ENCODE assay signal across 13 cellular contexts in the genomic region with DNA sequence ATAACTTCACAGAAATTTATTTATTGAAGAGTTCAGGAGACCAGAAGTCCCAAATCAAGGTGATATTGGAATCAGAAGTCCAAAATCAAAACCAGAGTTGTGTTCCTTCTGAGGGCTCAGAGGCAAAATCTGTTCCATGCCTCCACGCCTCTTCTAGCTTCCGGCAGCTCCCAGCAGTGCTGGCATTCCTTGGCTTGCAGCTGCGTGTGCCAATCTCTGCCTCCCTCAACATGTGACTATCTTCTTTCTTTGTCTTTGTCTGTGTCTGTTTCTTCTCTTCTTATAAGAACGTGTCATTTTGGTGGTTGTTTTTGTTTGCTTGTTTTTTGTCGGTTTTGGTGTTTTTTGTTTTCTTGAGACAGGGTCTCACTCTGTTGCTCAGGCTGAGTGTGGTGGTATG.
"Had no signal": no experiment of that assay in that cellular context is flagged by ENCODE, and none has a peak within 500 bp of the region (broad histone marks: within the 10 kb centered on the region; RNA-seq: fewer than 3 reads in every experiment).

No MANE protein-coding gene starts in this region.

- H3K4me1 Mint-ChIP-seq: nephron had no signal

- H3K36me3 ChIP-seq: cardiac muscle cell had no signal

- H3K27ac ChIP-seq: cardiac muscle cell, foreskin keratinocyte, lower lobe of right lung, psoas muscle, tibial nerve, VCaP had no signal

- DNase-seq: activated gamma-delta T cell; foreskin keratinocyte; left cardiac atrium; lower lobe of right lung; midbrain; psoas muscle; right lobe of liver; stimulated activated CD4-positive, alpha-beta T cell treated with anti-CD3 and anti-CD28 coated beads, Interleukin-4, amount 100 ng/mL, for 1 hour; stimulated activated CD8-positive, alpha-beta memory T cell treated with anti-CD3 and anti-CD28 coated beads, Interleukin-4, amount 100 ng/mL, for 48 hours had no signal

- H3K27me3 ChIP-seq: foreskin keratinocyte, right lobe of liver, tibial nerve had no signal

- H3K27ac Mint-ChIP-seq: nephron had no signal

- H3K4me1 ChIP-seq: foreskin keratinocyte, psoas muscle had no signal

- H3K4me3 Mint-ChIP-seq: nephron had no signal

- ATAC-seq: foreskin keratinocyte, left cardiac atrium, lower lobe of right lung, psoas muscle, right lobe of liver had no signal

- H3K9me3 ChIP-seq: right lobe of liver had no signal

- H3K4me3 ChIP-seq: cardiac muscle cell, lower lobe of right lung, psoas muscle, right lobe of liver, tibial nerve had no signal
